Comparison of ENCODE assay signal across 8 cellular contexts in the genomic region with DNA sequence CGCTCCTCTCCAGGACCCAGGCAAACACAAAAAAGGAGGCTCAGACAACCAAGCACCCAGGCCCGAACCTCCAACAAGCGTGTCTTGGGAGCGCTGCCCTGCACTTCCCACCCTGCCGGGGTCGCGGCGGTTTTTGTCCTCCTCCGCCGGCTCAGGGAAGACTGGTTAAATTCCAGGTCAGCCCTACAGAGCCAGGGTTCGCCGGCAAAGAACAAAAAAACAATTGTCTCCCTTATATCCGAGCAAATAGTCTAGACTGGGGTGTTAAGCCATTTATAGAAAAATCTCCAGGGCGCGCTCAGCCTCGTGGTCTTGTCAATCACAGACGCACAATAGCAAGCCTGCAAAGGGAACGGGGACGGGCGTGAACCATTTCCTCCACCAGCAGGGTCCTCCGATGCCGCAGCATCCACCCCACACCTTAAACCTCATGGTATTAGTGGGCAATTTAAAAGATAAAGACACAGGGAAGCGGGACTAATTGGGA.
DNase-seq lines count a peak whose midpoint lies in the region; ATAC-seq and TF ChIP-seq lines count a peak whose summit lies in the region.

No MANE protein-coding gene starts in this region.

- no peak overlapping the region for H3K27ac Mint-ChIP-seq in activated naive CD8-positive, alpha-beta T cell

- H3K4me3 Mint-ChIP-seq in activated naive CD8-positive, alpha-beta T cell = peak overlapping the region; percentile 86

- DNase-seq in GM12865 (ENCODE audit: low read depth) (peak; percentile 54), hypothalamus (lab: John Stamatoyannopoulos, UW) (peak in 43 of 51 donors; percentile 7 to 82 (median 47)), retinal pigment epithelial cell (ENCODE audit: low read depth) (peak; percentile 75), AG20443 (ENCODE audit: low spot score) (no peak)

- no peak for TF ChIP-seq CTCF in GM12865 (IDR thresholded peaks at IDR 0.05; ENCODE audit: insufficient read depth, low read depth, low read length, missing control alignments)
- no peak for TF ChIP-seq CTCF in retinal pigment epithelial cell (conservative IDR thresholded peaks at IDR 0.05; ENCODE audit: low read depth, low read length)

- no peaks in the 10 kb centered on the region for H3K9me3 Mint-ChIP-seq in activated naive CD8-positive, alpha-beta T cell (ENCODE audit: low read depth)

- ATAC-seq in GM19023 (IDR thresholded peaks at IDR 0.05; ENCODE audit: unreplicated experiment) = no peak
- no peak for ATAC-seq in GM19328 (IDR thresholded peaks at IDR 0.05; ENCODE audit: unreplicated experiment)
- no peak for ATAC-seq in GM18519 (IDR thresholded peaks at IDR 0.05; ENCODE audit: low FRiP score, unreplicated experiment)

- H3K36me3 Mint-ChIP-seq in activated naive CD8-positive, alpha-beta T cell = no peaks in the 10 kb centered on the region

- H3K4me3 ChIP-seq in GM12865 (ENCODE audit: low read depth, low read length) (peak overlapping the region; percentile 56), retinal pigment epithelial cell (ENCODE audit: low read length) (peak overlapping the region; percentile 71)

- peaks cover 11% of the 10 kb centered on the region for H3K27me3 Mint-ChIP-seq in activated naive CD8-positive, alpha-beta T cell

- H3K4me1 Mint-ChIP-seq in activated naive CD8-positive, alpha-beta T cell (ENCODE audit: low read depth) = peaks cover 34% of the 10 kb centered on the region
